In the genomic region with DNA sequence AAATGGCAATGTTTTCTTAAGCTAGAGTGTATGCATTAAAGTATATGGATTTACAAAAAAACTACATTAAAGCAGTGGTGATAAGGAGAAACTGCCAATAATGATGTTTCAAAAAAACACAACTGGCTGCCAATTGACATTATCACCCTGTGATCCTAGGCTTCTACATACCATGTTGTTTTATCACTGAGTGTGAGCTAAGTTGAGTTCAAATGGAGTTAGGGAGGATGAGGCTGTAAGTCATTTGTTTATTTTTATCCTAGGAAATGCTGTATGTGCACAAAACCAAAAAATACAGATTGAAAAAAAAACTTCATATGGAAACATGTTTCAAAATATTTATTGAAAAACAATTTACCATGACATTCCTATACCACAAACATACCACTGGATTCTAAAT, we compare ENCODE assay signal across 1 cellular context.
TF ChIP-seq lines count a peak whose summit lies in the region.

No MANE protein-coding gene starts in this region.

TF ChIP-seq in IMR-90, 13 proteins besides CTCF, POLR2A, EP300 and RAD21:
- TF ChIP-seq MAFK (IDR thresholded peaks at IDR 0.05; ENCODE audit: low read depth, low read length), result peak; percentile 67
- no peak for TF ChIP-seq BHLHE40 (IDR thresholded peaks at IDR 0.05; ENCODE audit: low read depth, low read length)
